ENCODE assay signal across 12 cellular contexts in genomic region chr4:54101190-54102041, GRCh38. TPM values are rescaled to one million over a fixed set of nuclear protein-coding genes. Genes with fewer than 3 reads are reported as not detected.
DNase-seq lines count a peak whose midpoint lies in the region; ATAC-seq and TF ChIP-seq lines count a peak whose summit lies in the region.
"Had no signal": no experiment of that assay in that cellular context is flagged by ENCODE, and none has a peak within 500 bp of the region (broad histone marks: within the 10 kb centered on the region; RNA-seq: fewer than 3 reads in every experiment).

No MANE protein-coding gene starts in this region.

- H3K27me3 Mint-ChIP-seq in activated CD4-positive, alpha-beta T cell treated with anti-CD3 and anti-CD28 coated beads, Interleukin-2, amount 10 ng/mL, durations not matched to agents 24 days and 14 days: peaks cover 84% of the 10 kb centered on the region
- peaks cover 72 to 87% of the 10 kb centered on the region in 2 donors for H3K27me3 Mint-ChIP-seq in T-cell

- POLR2A ChIA-PET in T-cell (lab: Charles Lee): no interaction called here

- H3K4me3 Mint-ChIP-seq in activated CD4-positive, alpha-beta T cell treated with anti-CD3 and anti-CD28 coated beads, Interleukin-2, amount 10 ng/mL, durations not matched to agents 24 days and 14 days: peak overlapping the region; percentile 55
- H3K4me3 Mint-ChIP-seq in T-cell: peak overlapping the region; percentile 50 to 71 (median 61)

- H3K4me3 ChIP-seq in fibroblast of the aortic adventitia (ENCODE audit: low read depth, low read length) (peak overlapping the region; percentile 56), skeletal muscle satellite cell (ENCODE audit: low read length) (peak overlapping the region; percentile 63)

- intact Hi-C loops in activated CD4-positive, alpha-beta T cell treated with anti-CD3 and anti-CD28 coated beads, Interleukin-2, amount 10 ng/mL, durations not matched to agents 24 days and 14 days (cut with micrococcal nuclease): loop anchor here (1.0 to 5.0 kb wide), 2 partner anchors 9 to 194 kb away; no protein-coding TSS in a partner anchor

- peak overlapping the region; percentile 92 for H3K4me2 ChIP-seq in skeletal muscle satellite cell (ENCODE audit: low read length)

- H3K36me3 ChIP-seq in skeletal muscle satellite cell (ENCODE audit: insufficient read depth, low read length): no peaks in the 10 kb centered on the region

- peaks cover 29% of the 10 kb centered on the region for H3K4me1 Mint-ChIP-seq in activated CD4-positive, alpha-beta T cell treated with anti-CD3 and anti-CD28 coated beads, Interleukin-2, amount 10 ng/mL, durations not matched to agents 24 days and 14 days
- H3K4me1 Mint-ChIP-seq in T-cell: peaks cover 34 to 50% (median 44%) of the 10 kb centered on the region in 3 donors

- H3K27ac Mint-ChIP-seq in activated CD4-positive, alpha-beta T cell treated with anti-CD3 and anti-CD28 coated beads, Interleukin-2, amount 10 ng/mL, durations not matched to agents 24 days and 14 days: peak overlapping the region; percentile 62
- no peak overlapping the region for H3K27ac Mint-ChIP-seq in T-cell

- ATAC-seq in T-cell (replicated peaks in 1 of 4): peak in 1 of 4 experiments; percentile 25
- no peak for ATAC-seq in HG03045 (IDR thresholded peaks at IDR 0.05; ENCODE audit: unreplicated experiment)

- no peaks in the 10 kb centered on the region for H3K9me3 ChIP-seq in skeletal muscle satellite cell (replicated peaks; ENCODE audit: low read length)

- H3K36me3 Mint-ChIP-seq in activated CD4-positive, alpha-beta T cell treated with anti-CD3 and anti-CD28 coated beads, Interleukin-2, amount 10 ng/mL, durations not matched to agents 24 days and 14 days (ENCODE audit: low read depth): no peaks in the 10 kb centered on the region
- H3K36me3 Mint-ChIP-seq in T-cell: no peaks in the 10 kb centered on the region
- H3K36me3 Mint-ChIP-seq: CD4-positive, CD25-positive, alpha-beta regulatory T cell had no signal

- CTCF ChIA-PET in T-cell (lab: Charles Lee): no interaction called here

- H3K9me3 Mint-ChIP-seq in activated CD4-positive, alpha-beta T cell treated with anti-CD3 and anti-CD28 coated beads, Interleukin-2, amount 10 ng/mL, durations not matched to agents 24 days and 14 days: no peaks in the 10 kb centered on the region
- no peaks in the 10 kb centered on the region for H3K9me3 Mint-ChIP-seq in T-cell

- H3K27me3 ChIP-seq in skeletal muscle satellite cell (ENCODE audit: control insufficient read depth, insufficient read depth, low read length): peaks cover 80% of the 10 kb centered on the region

- TF ChIP-seq CTCF in fibroblast of the aortic adventitia (IDR thresholded peaks at IDR 0.05; ENCODE audit: insufficient read depth, low read length): no peak

- H3K4me1 ChIP-seq in skeletal muscle satellite cell (ENCODE audit: control insufficient read depth, insufficient read depth, low read length): peaks cover 24% of the 10 kb centered on the region

- peak; percentile 60 for DNase-seq in activated CD4-positive, alpha-beta T cell treated with anti-CD3 and anti-CD28 coated beads, Interleukin-2, amount 10 ng/mL, durations not matched to agents 24 days and 14 days
- no peak for DNase-seq in activated CD4-positive, alpha-beta T cell treated with anti-CD3 and anti-CD28 coated beads, Interleukin-2, amount 50 U/mL, for 1 hour
- DNase-seq in T-cell (no peak), fibroblast of the aortic adventitia (ENCODE audit: low read depth) (no peak), SKM-1 (lab: John Stamatoyannopoulos, UW; ENCODE audit: unreplicated experiment) (no peak), NCI-H2107 treated with DMSO at 0.1 percent for 48 hours (lab: John Stamatoyannopoulos, UW; ENCODE audit: unreplicated experiment) (no peak)
- DNase-seq: activated CD4-positive, CD25-positive, alpha-beta regulatory T cell; CD4-positive, CD25-positive, alpha-beta regulatory T cell; NCI-H226 had no signal

- H3K9ac ChIP-seq in skeletal muscle satellite cell (ENCODE audit: low read depth, low read length): no peak overlapping the region

RNA-seq across cellular contexts. Expression of gene GSX2, which starts 1.5 kb away (rescaled TPM):
- not detected in 2 replicates for total RNA-seq in activated CD4-positive, alpha-beta T cell treated with anti-CD3 and anti-CD28 coated beads, Interleukin-2, amount 10 ng/mL, durations not matched to agents 24 days and 14 days
- total RNA-seq in T-cell (not detected), fibroblast of the aortic adventitia (ENCODE audit: low replicate concordance) (not detected in 2 replicates)
- total RNA-seq in skeletal muscle satellite cell (2012; rRNA removed): not detected in 2 replicates
- total RNA-seq: CD4-positive, CD25-positive, alpha-beta regulatory T cell; mucosa of gallbladder had no signal

RNA-seq across cellular contexts. Expression of gene CHIC2, which starts 37.0 kb away (rescaled TPM):
- total RNA-seq in activated CD4-positive, alpha-beta T cell treated with anti-CD3 and anti-CD28 coated beads, Interleukin-2, amount 10 ng/mL, durations not matched to agents 24 days and 14 days: 20.0 and 23.8 TPM in 2 replicates
- 10 to 100 TPM; 38.8 to 59.3 (median 40.5) TPM for total RNA-seq in T-cell
- total RNA-seq in fibroblast of the aortic adventitia (ENCODE audit: low replicate concordance): 39.2 and 88.4 TPM in 2 replicates
- total RNA-seq in skeletal muscle satellite cell (2012; rRNA removed): 35.2 and 49.1 TPM in 2 replicates
